1 cellular context compared by ENCODE assay signal in genomic region chr2:200811336-200812121, GRCh38.
A peak's percentile ranks its signal among the peaks of the same experiment; 100 is the strongest.
TF ChIP-seq lines count a peak whose summit lies in the region.

Gene BZW1 (plus strand): TSS chr2:200811910. CDS start chr2:200813218, 1,308 bp downstream.

TF ChIP-seq in HepG2, 621 proteins besides CTCF, POLR2A, EP300 and RAD21 (continued from another document and continues in another):
- TF ChIP-seq ZNF407 (CRISPR knock-in tag; IDR thresholded peaks at IDR 0.05; ENCODE audit: not compliant biosample characterization) (peak; percentile 58), ZNF329 (CRISPR knock-in tag; IDR thresholded peaks at IDR 0.05; ENCODE audit: low read depth) (peak; percentile 59; the same call in 1 of the 2 replicates), NR2C2 (CRISPR knock-in tag; IDR thresholded peaks at IDR 0.05; ENCODE audit: borderline replicate concordance) (peak; percentile 72), ZNF776 (CRISPR knock-in tag; IDR thresholded peaks at IDR 0.05) (peak; percentile 66; the same call in 1 of the 2 replicates), GRHL1 (CRISPR knock-in tag; conservative IDR thresholded peaks at IDR 0.05) (no peak), SRSF1 (optimal IDR thresholded peaks at IDR 0.05; ENCODE audit: low read depth, low read length) (peak; percentile 68), TBX3 (IDR thresholded peaks at IDR 0.05; ENCODE audit: borderline replicate concordance) (peak; percentile 78), ZBTB38 (CRISPR knock-in tag; IDR thresholded peaks at IDR 0.05) (0 out of 2 replicates have a peak, but pooled peaks have one; percentile 6), HOMEZ (CRISPR knock-in tag; IDR thresholded peaks at IDR 0.05; ENCODE audit: low read depth) (peak; percentile 39; the same call in 1 of the 2 replicates), ZNF251 (CRISPR knock-in tag; IDR thresholded peaks at IDR 0.05) (no peak), ZFP36L1 (CRISPR knock-in tag; IDR thresholded peaks at IDR 0.05) (peak; percentile 56; the same call in 1 of the 2 replicates), KMT2B (CRISPR knock-in tag; IDR thresholded peaks at IDR 0.05) (peak; percentile 82), DZIP1 (CRISPR knock-in tag; IDR thresholded peaks at IDR 0.05) (no peak), SP2 (CRISPR knock-in tag; IDR thresholded peaks at IDR 0.05) (peak; percentile 61; the same call in 1 of the 2 replicates), ZBTB33 (CRISPR knock-in tag; IDR thresholded peaks at IDR 0.05) (no peak), EED (CRISPR knock-in tag; IDR thresholded peaks at IDR 0.05) (peak; percentile 99), NFE2L1 (CRISPR knock-in tag; IDR thresholded peaks at IDR 0.05; ENCODE audit: borderline replicate concordance) (no peak), ZNF234 (CRISPR knock-in tag; conservative IDR thresholded peaks at IDR 0.05) (no peak), ZNF432 (CRISPR knock-in tag; IDR thresholded peaks at IDR 0.05; ENCODE audit: borderline replicate concordance) (no peak), HDAC1 (CRISPR knock-in tag; IDR thresholded peaks at IDR 0.05) (peak; percentile 82), ZNF639 (CRISPR knock-in tag; conservative IDR thresholded peaks at IDR 0.05) (peak; percentile 16), ATF2 (CRISPR knock-in tag; IDR thresholded peaks at IDR 0.05) (0 out of 2 replicates have a peak, but pooled peaks have one; percentile 14), CENPBD1 (CRISPR knock-in tag; IDR thresholded peaks at IDR 0.05; ENCODE audit: borderline replicate concordance, low read depth) (no peak; the same call in 1 of the 2 replicates), MTF1 (CRISPR knock-in tag; IDR thresholded peaks at IDR 0.05) (no peak), ZBTB21 (CRISPR knock-in tag; IDR thresholded peaks at IDR 0.05) (no peak), ZNF180 (CRISPR knock-in tag; IDR thresholded peaks at IDR 0.05; ENCODE audit: borderline replicate concordance, low read depth) (no peak), SPEN (CRISPR knock-in tag; IDR thresholded peaks at IDR 0.05; ENCODE audit: low read depth) (peak; percentile 53; the same call in 1 of the 2 replicates), ZMYM4 (CRISPR knock-in tag; IDR thresholded peaks at IDR 0.05) (peak; percentile 72), ZBTB20 (CRISPR knock-in tag; IDR thresholded peaks at IDR 0.05; ENCODE audit: borderline replicate concordance, low read depth) (peak; percentile 56), ATAD3A (CRISPR knock-in tag; IDR thresholded peaks at IDR 0.05) (no peak), RCOR2 (CRISPR knock-in tag; IDR thresholded peaks at IDR 0.05) (no peak), ZNF543 (CRISPR knock-in tag; IDR thresholded peaks at IDR 0.05) (peak; percentile 97), HOXD1 (CRISPR knock-in tag; IDR thresholded peaks at IDR 0.05) (0 out of 2 replicates have a peak, but pooled peaks have one; percentile 24), ZNF672 (CRISPR knock-in tag; IDR thresholded peaks at IDR 0.05) (no peak), MXI1 (IDR thresholded peaks at IDR 0.05; ENCODE audit: borderline replicate concordance, low read depth, low read length) (peak; percentile 72), ZNF598 (CRISPR knock-in tag; IDR thresholded peaks at IDR 0.05; ENCODE audit: borderline replicate concordance) (peak; percentile 25), ZNF850 (CRISPR knock-in tag; conservative IDR thresholded peaks at IDR 0.05) (no peak), JUNB (CRISPR knock-in tag; IDR thresholded peaks at IDR 0.05; ENCODE audit: borderline replicate concordance) (no peak), ZNF160 (CRISPR knock-in tag; IDR thresholded peaks at IDR 0.05) (0 out of 2 replicates have a peak, but pooled peaks have one; percentile 53), ZNF205 (CRISPR knock-in tag; IDR thresholded peaks at IDR 0.05) (no peak; the same call in 1 of the 2 replicates), MTA1 (CRISPR knock-in tag; IDR thresholded peaks at IDR 0.05; ENCODE audit: borderline replicate concordance) (no peak)
